ENCODE assay signal across 34 cellular contexts in the genomic region with DNA sequence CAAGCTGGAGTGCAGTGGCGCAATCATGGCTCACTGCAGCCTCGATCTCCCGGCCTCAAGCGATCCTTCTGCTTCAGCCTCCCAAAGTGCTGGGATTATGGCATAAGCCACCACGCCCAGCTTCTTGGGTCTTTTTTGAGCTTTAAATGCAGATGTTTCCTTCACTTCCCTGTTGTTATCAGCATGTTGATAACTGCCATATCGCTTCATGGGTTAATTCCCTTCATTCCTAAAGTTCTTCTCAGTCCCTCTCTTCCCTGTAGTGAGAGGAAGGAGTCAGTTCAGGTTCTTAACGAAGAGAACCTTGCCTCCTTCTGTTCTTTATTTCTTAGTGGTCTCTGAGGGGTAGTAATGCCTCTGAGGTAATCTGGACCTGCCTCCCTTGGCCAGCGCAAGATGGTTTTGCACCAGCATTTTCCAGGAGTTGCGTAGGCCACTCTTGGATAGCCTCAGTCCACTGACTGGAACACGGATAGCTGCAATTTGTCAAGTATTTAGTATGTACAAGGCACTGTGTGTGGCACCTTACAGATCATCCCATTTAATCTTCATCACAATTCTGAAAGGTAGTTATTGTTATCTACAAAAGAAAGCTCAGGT.
"Had no signal": no experiment of that assay in that cellular context is flagged by ENCODE, and none has a peak within 500 bp of the region (broad histone marks: within the 10 kb centered on the region; RNA-seq: fewer than 3 reads in every experiment).

No MANE protein-coding gene starts in this region.

- ATAC-seq: activated naive CD4-positive, alpha-beta T cell treated with anti-CD3 and anti-CD28 coated beads, Interleukin-2, amount 50 U/mL, for 72 hours; activated naive CD8-positive, alpha-beta T cell treated with anti-CD3 and anti-CD28 coated beads, Interleukin-2, amount 50 U/mL, for 24 hours; activated T-cell treated with anti-CD3 and anti-CD28 coated beads, Interleukin-2, amount 50 U/mL, for 4 hours; activated T-cell treated with anti-CD3 and anti-CD28 coated beads, Interleukin-2, amount 50 U/mL, for 72 hours; activated T-helper 17 cell treated with anti-CD3 and anti-CD28 coated beads, Interleukin-2, amount 50 U/mL, for 72 hours; body of pancreas had no signal

- H3K9me3 ChIP-seq: adrenal gland, ascending aorta, body of pancreas, breast epithelium had no signal

- H3K36me3 ChIP-seq: adrenal gland, ascending aorta, brain microvascular endothelial cell, breast epithelium, cardiac muscle cell had no signal

- H3K27me3 ChIP-seq: adrenal gland, ascending aorta, body of pancreas, brain microvascular endothelial cell, breast epithelium, cardiac muscle cell had no signal

- DNase-seq: activated effector memory CD4-positive, alpha-beta T cell treated with anti-CD3 and anti-CD28 coated beads, Interleukin-2, amount 50 U/mL, for 16 hours; activated effector memory CD4-positive, alpha-beta T cell treated with Interleukin-2 at 50 U/mL for 16 hours; activated gamma-delta T cell; activated gamma-delta T cell treated with Interleukin-2 at 50 U/mL for 16 hours; activated naive CD4-positive, alpha-beta T cell; activated naive CD4-positive, alpha-beta T cell treated with anti-CD3 and anti-CD28 coated beads for 36 hours; activated naive CD4-positive, alpha-beta T cell treated with anti-CD3 and anti-CD28 coated beads, Interleukin-2, amount 10 ng/mL, durations not matched to agents 7 days and 5 days; activated naive CD4-positive, alpha-beta T cell treated with anti-CD3 and anti-CD28 coated beads, Interleukin-2, amount 50 U/mL, for 16 hours; activated naive CD4-positive, alpha-beta T cell treated with Interleukin-2 at 50 U/mL for 16 hours; activated naive CD8-positive, alpha-beta T cell treated with anti-CD3 and anti-CD28 coated beads for 36 hours; activated naive CD8-positive, alpha-beta T cell treated with anti-CD3 and anti-CD28 coated beads, Interleukin-2, amount 10 ng/mL, durations not matched to agents 7 days and 5 days; activated naive CD8-positive, alpha-beta T cell treated with anti-CD3 and anti-CD28 coated beads, Interleukin-2, amount 50 U/mL, for 24 hours; activated T-cell treated with anti-CD3 and anti-CD28 coated beads, Interleukin-2, amount 50 U/mL, for 1 hour; activated T-cell treated with anti-CD3 and anti-CD28 coated beads, Interleukin-2, amount 50 U/mL, for 24 hours; activated T-cell treated with anti-CD3 and anti-CD28 coated beads, Interleukin-2, amount 50 U/mL, for 4 hours; activated T-cell treated with anti-CD3 and anti-CD28 coated beads, Interleukin-2, amount 50 U/mL, for 48 hours; activated T-cell treated with anti-CD3 and anti-CD28 coated beads, Interleukin-2, amount 50 U/mL, for 72 hours; adrenal gland; amniotic stem cell; amygdala; anterior cingulate cortex; aorta; body of pancreas; brain microvascular endothelial cell; caudate nucleus; central memory CD4-positive, alpha-beta T cell; cerebellar nuclear complex had no signal

- H3K4me1 ChIP-seq: adrenal gland, ascending aorta, body of pancreas, breast epithelium had no signal

- H3K4me3 ChIP-seq: adrenal gland, ascending aorta, body of pancreas, breast epithelium, cardiac muscle cell had no signal

- H3K27ac ChIP-seq: adrenal gland, ascending aorta, body of pancreas, brain microvascular endothelial cell, breast epithelium, cardiac muscle cell had no signal

- FAIRE-seq: astrocyte, bronchial epithelial cell had no signal
